In the genomic region with DNA sequence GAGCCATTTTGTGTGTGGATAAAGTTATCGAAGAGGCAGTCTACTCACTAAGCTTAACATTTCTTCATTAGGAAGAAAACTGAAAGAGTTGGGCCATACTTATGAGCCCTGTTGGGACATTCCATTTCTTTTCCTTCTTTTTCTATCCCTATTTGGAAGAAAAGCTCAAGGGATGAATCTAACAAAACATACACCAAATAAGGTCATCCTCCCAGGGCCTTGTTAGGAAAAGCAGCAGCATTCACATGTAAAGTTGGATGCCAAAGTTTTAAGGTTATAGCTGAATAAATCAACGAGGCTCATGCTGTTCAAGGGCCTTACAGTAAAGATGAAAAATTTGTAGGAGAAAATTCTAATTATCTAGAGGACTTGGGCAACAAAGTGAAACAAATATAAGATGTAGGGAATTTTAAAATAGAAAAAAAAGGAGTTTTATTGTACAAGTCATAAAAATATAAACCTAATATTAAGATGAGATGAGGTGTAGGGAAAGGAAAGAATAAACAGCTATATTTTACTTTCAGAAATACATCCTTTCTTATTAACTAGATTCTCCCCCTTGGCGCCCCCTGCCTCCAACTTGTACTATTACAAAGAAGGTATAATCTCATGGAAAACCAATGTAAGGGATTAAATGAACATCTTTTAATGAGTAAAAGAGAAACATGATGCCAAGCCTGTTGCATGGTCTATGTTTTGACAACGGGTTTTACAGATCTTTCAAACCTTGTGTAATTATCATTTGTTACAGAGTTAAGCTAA, we compare ENCODE assay signal across 13 cellular contexts.
DNase-seq lines count a peak whose midpoint lies in the region; ATAC-seq and TF ChIP-seq lines count a peak whose summit lies in the region.
"Had no signal": no experiment of that assay in that cellular context is flagged by ENCODE, and none has a peak within 500 bp of the region (broad histone marks: within the 10 kb centered on the region; RNA-seq: fewer than 3 reads in every experiment).

No MANE protein-coding gene starts in this region.

- H3K9me3 ChIP-seq in SJCRH30 (replicated peaks) = no peaks in the 10 kb centered on the region
- H3K9me3 ChIP-seq in hepatocyte (ENCODE audit: low read depth) = no peaks in the 10 kb centered on the region
- H3K9me3 ChIP-seq in tibial artery = no peaks in the 10 kb centered on the region

- no peaks in the 10 kb centered on the region for H3K9me2 ChIP-seq in hepatocyte (replicated peaks; ENCODE audit: insufficient read depth)

- no peaks in the 10 kb centered on the region for H4K20me1 ChIP-seq in hepatocyte (ENCODE audit: insufficient read depth, poor library complexity, severe bottlenecking)

- H3K4me1 ChIP-seq in SJCRH30 (no peaks in the 10 kb centered on the region), hepatocyte (ENCODE audit: insufficient read depth) (no peaks in the 10 kb centered on the region), tibial artery (no peaks in the 10 kb centered on the region)

- 57% methylated on average over 4 of the region's 4 CpGs for WGBS in hepatocyte (ENCODE audit: low lambda C conversion rate, missing lambda C conversion rate)

- no peaks in the 10 kb centered on the region for H3K79me2 ChIP-seq in hepatocyte

- DNase-seq in D341Med (ENCODE audit: low spot score) = peak; percentile 33
- peak; percentile 47 for DNase-seq in HT-29 (ENCODE audit: low spot score)
- DNase-seq in SJCRH30 = peak; percentile 19 to 44
- peak; percentile 12 for DNase-seq in hepatocyte (ENCODE audit: low spot score)
- DNase-seq in tibial artery = no peak
- no peak for DNase-seq in H4 (ENCODE audit: low spot score)
- DNase-seq in HUDEP-2 (lab: John Stamatoyannopoulos, UW; ENCODE audit: unreplicated experiment in 76 of 76) = no peak
- DNase-seq: activated naive CD4-positive, alpha-beta T cell treated with anti-CD3 and anti-CD28 coated beads, Interleukin-2, amount 10 ng/mL, durations not matched to agents 7 days and 5 days; naive thymus-derived CD4-positive, alpha-beta T cell; NCI-H1048; PC-9; stimulated activated naive CD4-positive, alpha-beta T cell had no signal

- no peak overlapping the region for H2AFZ ChIP-seq in hepatocyte
- H2AFZ ChIP-seq: PC-9 had no signal

- H3K36me3 ChIP-seq in SJCRH30 (no peaks in the 10 kb centered on the region), hepatocyte (replicated peaks; ENCODE audit: insufficient read depth, low read depth) (no peaks in the 10 kb centered on the region), tibial artery (no peaks in the 10 kb centered on the region)

- intact Hi-C loops in tibial artery (cut with DNase I; ENCODE audit: low total_unique reads) = no loop called here

- no peaks in the 10 kb centered on the region for H3K27me3 ChIP-seq in SJCRH30
- H3K27me3 ChIP-seq in hepatocyte = no peaks in the 10 kb centered on the region
- H3K27me3 ChIP-seq in tibial artery = no peaks in the 10 kb centered on the region

- H3K27ac ChIP-seq in SJCRH30 (no peak overlapping the region), hepatocyte (no peak overlapping the region), tibial artery (no peak overlapping the region)
- H3K27ac ChIP-seq: PC-9 had no signal

- no peak overlapping the region for H3K4me2 ChIP-seq in hepatocyte
- H3K4me2 ChIP-seq: PC-9 had no signal

- TF ChIP-seq CTCF in hepatocyte (IDR thresholded peaks at IDR 0.05; ENCODE audit: poor library complexity) (peak; percentile 25), tibial artery (IDR thresholded peaks at IDR 0.05) (no peak)

- no peak for ATAC-seq in HG03139 (IDR thresholded peaks at IDR 0.05; ENCODE audit: unreplicated experiment)
- ATAC-seq: naive thymus-derived CD4-positive, alpha-beta T cell had no signal

- H3K4me3 ChIP-seq in SJCRH30 (no peak overlapping the region), hepatocyte (no peak overlapping the region), tibial artery (no peak overlapping the region)
- H3K4me3 ChIP-seq: PC-9 had no signal

Comparison
In these comparisons a context has a peak if more than half of its experiments do, and no peak if none do; other contexts are left out.
1. DNase-seq: peak in D341Med (single experiment), HT-29 (single experiment), SJCRH30 (2 of 2) and hepatocyte (single experiment); none in tibial artery (0 of 2), H4 (single experiment) and HUDEP-2 (0 of 76).